ENCODE assay signal across 22 cellular contexts in genomic region chr10:89592539-89592938, GRCh38. TPM values are rescaled to one million over a fixed set of nuclear protein-coding genes. Genes with fewer than 3 reads are reported as not detected.
"Had no signal": no experiment of that assay in that cellular context is flagged by ENCODE, and none has a peak within 500 bp of the region (broad histone marks: within the 10 kb centered on the region; RNA-seq: fewer than 3 reads in every experiment).

No MANE protein-coding gene starts in this region.

- H3K9me3 ChIP-seq: stomach, testis had no signal

- H3K4me3 ChIP-seq: SK-N-MC, stomach, testis had no signal

- H3K27me3 ChIP-seq: brain microvascular endothelial cell, stomach, testis had no signal

- FAIRE-seq: frontal cortex had no signal

- H3K27me3 Mint-ChIP-seq: activated B cell treated with CpG ODN at 0.5 μM for 24 hours; activated CD8-positive, alpha-beta T cell treated with anti-CD3 and anti-CD28 coated beads for 36 hours; activated naive CD8-positive, alpha-beta T cell treated with anti-CD3 and anti-CD28 coated beads, Interleukin-2, amount 50 U/mL, for 24 hours; activated T-cell treated with anti-CD3 and anti-CD28 coated beads, Interleukin-2, amount 50 U/mL, for 24 hours had no signal

- H3K27ac Mint-ChIP-seq: activated B cell treated with CpG ODN at 0.5 μM for 24 hours; activated CD8-positive, alpha-beta T cell treated with anti-CD3 and anti-CD28 coated beads for 36 hours; activated naive CD4-positive, alpha-beta T cell treated with anti-CD3 and anti-CD28 coated beads for 36 hours; activated naive CD8-positive, alpha-beta T cell treated with anti-CD3 and anti-CD28 coated beads, Interleukin-2, amount 50 U/mL, for 24 hours; activated T-cell treated with anti-CD3 and anti-CD28 coated beads, Interleukin-2, amount 50 U/mL, for 24 hours; immature natural killer cell; stimulated activated effector memory CD8-positive, alpha-beta T cell treated with anti-CD3 and anti-CD28 coated beads, Interleukin-12 subunit alpha, Interleukin-12 subunit beta, amount 100 ng/mL, for 72 hours had no signal

- H3K27ac ChIP-seq: SK-N-MC had no signal

- ATAC-seq: activated CD8-positive, alpha-beta T cell treated with anti-CD3 and anti-CD28 coated beads for 36 hours; activated naive CD8-positive, alpha-beta T cell treated with anti-CD3 and anti-CD28 coated beads, Interleukin-2, amount 50 U/mL, for 24 hours; stimulated activated effector memory CD8-positive, alpha-beta T cell treated with anti-CD3 and anti-CD28 coated beads, Interleukin-12 subunit alpha, Interleukin-12 subunit beta, amount 100 ng/mL, for 72 hours had no signal

- H3K4me1 Mint-ChIP-seq: activated B cell treated with CpG ODN at 0.5 μM for 24 hours; immature natural killer cell; stimulated activated effector memory CD8-positive, alpha-beta T cell treated with anti-CD3 and anti-CD28 coated beads, Interleukin-12 subunit alpha, Interleukin-12 subunit beta, amount 100 ng/mL, for 72 hours had no signal

- H3K36me3 Mint-ChIP-seq: stimulated activated effector memory CD8-positive, alpha-beta T cell treated with anti-CD3 and anti-CD28 coated beads, Interleukin-12 subunit alpha, Interleukin-12 subunit beta, amount 100 ng/mL, for 72 hours had no signal

- DNase-seq: activated B cell treated with CpG ODN at 0.5 μM for 24 hours; activated CD4-positive, alpha-beta T cell treated with anti-CD3 and anti-CD28 coated beads for 4 hours; activated CD8-positive, alpha-beta T cell treated with anti-CD3 and anti-CD28 coated beads for 36 hours; activated naive CD4-positive, alpha-beta T cell treated with anti-CD3 and anti-CD28 coated beads for 36 hours; activated naive CD8-positive, alpha-beta T cell treated with anti-CD3 and anti-CD28 coated beads, Interleukin-2, amount 50 U/mL, for 24 hours; activated T-cell treated with anti-CD3 and anti-CD28 coated beads, Interleukin-2, amount 50 U/mL, for 24 hours; aorta; effector CD4-positive, alpha-beta T cell; head of caudate nucleus; immature natural killer cell; midbrain; nucleus accumbens; posterior cingulate gyrus; stimulated activated CD4-positive, alpha-beta T cell treated with anti-CD3 and anti-CD28 coated beads, Interleukin-4, amount 100 ng/mL, for 24 hours; stomach; testis had no signal

- H3K9me3 Mint-ChIP-seq: activated CD8-positive, alpha-beta T cell treated with anti-CD3 and anti-CD28 coated beads for 36 hours; activated naive CD4-positive, alpha-beta T cell treated with anti-CD3 and anti-CD28 coated beads for 36 hours; activated naive CD8-positive, alpha-beta T cell treated with anti-CD3 and anti-CD28 coated beads, Interleukin-2, amount 50 U/mL, for 24 hours; activated T-cell treated with anti-CD3 and anti-CD28 coated beads, Interleukin-2, amount 50 U/mL, for 24 hours; immature natural killer cell; nephron; stimulated activated effector memory CD8-positive, alpha-beta T cell treated with anti-CD3 and anti-CD28 coated beads, Interleukin-12 subunit alpha, Interleukin-12 subunit beta, amount 100 ng/mL, for 72 hours had no signal

- H3K4me3 Mint-ChIP-seq: activated B cell treated with CpG ODN at 0.5 μM for 24 hours; activated CD8-positive, alpha-beta T cell treated with anti-CD3 and anti-CD28 coated beads for 36 hours; activated naive CD4-positive, alpha-beta T cell treated with anti-CD3 and anti-CD28 coated beads for 36 hours; activated naive CD8-positive, alpha-beta T cell treated with anti-CD3 and anti-CD28 coated beads, Interleukin-2, amount 50 U/mL, for 24 hours; activated T-cell treated with anti-CD3 and anti-CD28 coated beads, Interleukin-2, amount 50 U/mL, for 24 hours; immature natural killer cell; nephron; stimulated activated effector memory CD8-positive, alpha-beta T cell treated with anti-CD3 and anti-CD28 coated beads, Interleukin-12 subunit alpha, Interleukin-12 subunit beta, amount 100 ng/mL, for 72 hours had no signal

- H3K4me1 ChIP-seq: testis had no signal

- H3K36me3 ChIP-seq: brain microvascular endothelial cell had no signal

RNA-seq across cellular contexts. Expression of gene SLC16A12, which starts 57.1 kb away (rescaled TPM):
- total RNA-seq: activated B cell treated with CpG ODN at 0.5 μM for 24 hours; activated CD8-positive, alpha-beta T cell treated with anti-CD3 and anti-CD28 coated beads for 36 hours; activated naive CD4-positive, alpha-beta T cell treated with anti-CD3 and anti-CD28 coated beads for 36 hours; lung microvascular endothelial cell had no signal
- polyA plus RNA-seq: immature natural killer cell had no signal
